Comparison of ENCODE assay signal across 29 cellular contexts in the genomic region with DNA sequence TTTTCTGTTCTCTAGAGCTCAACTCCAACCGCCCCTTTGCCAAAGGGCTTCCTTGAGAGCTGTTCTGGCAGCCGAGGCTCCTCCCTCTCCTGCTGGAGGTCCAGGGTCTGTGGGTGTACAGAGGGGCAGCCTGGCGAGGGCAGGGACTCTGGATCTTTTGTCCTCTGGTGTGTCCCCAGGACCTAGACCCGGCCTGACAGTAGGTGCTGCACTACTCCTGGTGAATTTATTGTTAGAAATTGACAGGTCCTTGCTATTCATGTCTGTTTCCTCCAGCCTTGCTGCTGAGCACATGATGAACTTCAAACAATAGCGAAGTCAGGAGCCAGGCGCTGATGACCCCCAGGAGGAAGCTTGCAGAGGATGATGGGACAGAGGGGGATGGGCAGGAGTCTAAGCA.
"Had no signal": no experiment of that assay in that cellular context is flagged by ENCODE, and none has a peak within 500 bp of the region (broad histone marks: within the 10 kb centered on the region; RNA-seq: fewer than 3 reads in every experiment).

No MANE protein-coding gene starts in this region.

- H3K4me1 ChIP-seq: body of pancreas, breast epithelium had no signal

- H3K27me3 ChIP-seq: adrenal gland, body of pancreas, breast epithelium, MG63, SJCRH30 had no signal

- H3K36me3 Mint-ChIP-seq: activated naive CD4-positive, alpha-beta T cell treated with anti-CD3 and anti-CD28 coated beads, Interleukin-2, amount 50 U/mL, for 72 hours had no signal

- H3K27ac Mint-ChIP-seq: activated CD4-positive, alpha-beta T cell treated with anti-CD3 and anti-CD28 coated beads, Interleukin-2, amount 10 ng/mL, durations not matched to agents 24 days and 14 days; activated CD8-positive, alpha-beta T cell treated with anti-CD3 and anti-CD28 coated beads for 36 hours; activated naive CD4-positive, alpha-beta T cell treated with anti-CD3 and anti-CD28 coated beads for 36 hours; activated T-helper 1 cell treated with anti-CD3 and anti-CD28 coated beads, Interleukin-12 subunit alpha, Interleukin-12 subunit beta, Interleukin-2, Interleukin-4 antibody, amounts not matched to agents 30 ng/mL and 10 ng/mL and 1 ng/mL, durations not matched to agents 14 hours and 24 hours and 36 hours; T-helper 1 cell treated with Interleukin-12 subunit alpha and Interleukin-12 subunit beta and Interleukin-4 antibody, amounts not matched to agents 30 μg/mL and 1 μg/mL, for 36 hours; T-helper 2 cell treated with Interferon-gamma antibody and Interleukin-4, amounts not matched to agents 5 μg/mL and 100 μg/mL, for 36 hours had no signal

- H3K36me3 ChIP-seq: adrenal gland, breast epithelium, MG63, SJCRH30 had no signal

- ATAC-seq: activated CD8-positive, alpha-beta T cell treated with anti-CD3 and anti-CD28 coated beads for 36 hours; activated naive CD4-positive, alpha-beta T cell treated with anti-CD3 and anti-CD28 coated beads, Interleukin-2, amount 50 U/mL, for 72 hours; activated T-cell treated with anti-CD3 and anti-CD28 coated beads, Interleukin-2, amount 50 U/mL, for 4 hours; body of pancreas had no signal

- H3K4me1 Mint-ChIP-seq: activated CD4-positive, alpha-beta T cell treated with anti-CD3 and anti-CD28 coated beads, Interleukin-2, amount 10 ng/mL, durations not matched to agents 24 days and 14 days had no signal

- H3K9me3 Mint-ChIP-seq: activated CD4-positive, alpha-beta T cell treated with anti-CD3 and anti-CD28 coated beads, Interleukin-2, amount 10 ng/mL, durations not matched to agents 24 days and 14 days; activated naive CD4-positive, alpha-beta T cell treated with anti-CD3 and anti-CD28 coated beads for 36 hours; activated T-helper 1 cell treated with anti-CD3 and anti-CD28 coated beads, Interleukin-12 subunit alpha, Interleukin-12 subunit beta, Interleukin-2, Interleukin-4 antibody, amounts not matched to agents 30 ng/mL and 10 ng/mL and 1 ng/mL, durations not matched to agents 14 hours and 24 hours and 36 hours; T-helper 1 cell treated with Interleukin-12 subunit alpha and Interleukin-12 subunit beta and Interleukin-4 antibody, amounts not matched to agents 30 μg/mL and 1 μg/mL, for 36 hours; T-helper 2 cell treated with Interferon-gamma antibody and Interleukin-4, amounts not matched to agents 5 μg/mL and 100 μg/mL, for 36 hours had no signal

- H3K9me3 ChIP-seq: adrenal gland, body of pancreas, breast epithelium, SK-N-SH had no signal

- DNase-seq: activated CD4-positive, alpha-beta T cell treated with anti-CD3 and anti-CD28 coated beads, Interleukin-2, amount 10 ng/mL, durations not matched to agents 24 days and 14 days; activated CD4-positive, alpha-beta T cell treated with anti-CD3 and anti-CD28 coated beads, Interleukin-2, amount 50 U/mL, for 4 hours; activated CD8-positive, alpha-beta T cell treated with anti-CD3 and anti-CD28 coated beads for 36 hours; activated gamma-delta T cell treated with Interleukin-2 at 50 U/mL for 16 hours; activated naive CD4-positive, alpha-beta T cell treated with anti-CD3 and anti-CD28 coated beads for 36 hours; activated T-cell treated with anti-CD3 and anti-CD28 coated beads, Interleukin-2, amount 50 U/mL, for 4 hours; adrenal gland; body of pancreas; Kasumi-1; KG1; NCI-H1092; NCI-H1436 treated with DMSO at 0.1 percent for 48 hours; NCI-H187; NCI-H2029 treated with DMSO at 0.1 percent for 48 hours; NCI-H2107; NCI-H2171; NCI-H510A; NCI-H526; NCI-H748 treated with DMSO at 0.1 percent for 48 hours; NK-92 treated with Interleukin-12 subunit alpha and Interleukin-12 subunit beta, amount 100 ng/mL, for 24 hours; SHP77; SJCRH30; SK-N-SH had no signal

- H3K4me3 Mint-ChIP-seq: activated CD4-positive, alpha-beta T cell treated with anti-CD3 and anti-CD28 coated beads, Interleukin-2, amount 10 ng/mL, durations not matched to agents 24 days and 14 days; activated CD8-positive, alpha-beta T cell treated with anti-CD3 and anti-CD28 coated beads for 36 hours; activated naive CD4-positive, alpha-beta T cell treated with anti-CD3 and anti-CD28 coated beads for 36 hours; activated T-cell treated with anti-CD3 and anti-CD28 coated beads, Interleukin-2, amount 50 U/mL, for 4 hours; activated T-helper 1 cell treated with anti-CD3 and anti-CD28 coated beads, Interleukin-12 subunit alpha, Interleukin-12 subunit beta, Interleukin-2, Interleukin-4 antibody, amounts not matched to agents 30 ng/mL and 10 ng/mL and 1 ng/mL, durations not matched to agents 14 hours and 24 hours and 36 hours; T-helper 1 cell treated with Interleukin-12 subunit alpha and Interleukin-12 subunit beta and Interleukin-4 antibody, amounts not matched to agents 30 μg/mL and 1 μg/mL, for 36 hours; T-helper 2 cell treated with Interferon-gamma antibody and Interleukin-4, amounts not matched to agents 5 μg/mL and 100 μg/mL, for 36 hours had no signal

- H3K4me2 ChIP-seq: SK-N-SH had no signal

- H3K4me3 ChIP-seq: adrenal gland, body of pancreas, breast epithelium, MG63, SJCRH30 had no signal

- H3K27ac ChIP-seq: adrenal gland, body of pancreas, breast epithelium, SJCRH30 had no signal
